Comparison of ENCODE assay signal across 20 cellular contexts in genomic region chr17:67026341-67026740, GRCh38. TPM values are rescaled to one million over a fixed set of nuclear protein-coding genes. Genes with fewer than 3 reads are reported as not detected.
"Had no signal": no experiment of that assay in that cellular context is flagged by ENCODE, and none has a peak within 500 bp of the region (broad histone marks: within the 10 kb centered on the region; RNA-seq: fewer than 3 reads in every experiment).

No MANE protein-coding gene starts in this region.

- H3K36me3 ChIP-seq: gastroesophageal sphincter, heart right ventricle, tibial artery, vagina had no signal

- DNase-seq: activated CD4-positive, alpha-beta T cell treated with anti-CD3 and anti-CD28 coated beads, Interleukin-2, amount 10 ng/mL, durations not matched to agents 7 days and 5 days; activated CD8-positive, alpha-beta T cell treated with anti-CD3 and anti-CD28 coated beads, Interleukin-2, amount 10 ng/mL, durations not matched to agents 7 days and 5 days; activated naive CD4-positive, alpha-beta T cell treated with anti-CD3 and anti-CD28 coated beads, Interleukin-2, amount 10 ng/mL, durations not matched to agents 7 days and 5 days; activated naive CD8-positive, alpha-beta T cell treated with anti-CD3 and anti-CD28 coated beads, Interleukin-2, amount 50 U/mL, for 24 hours; activated T-cell treated with anti-CD3 and anti-CD28 coated beads, Interleukin-2, amount 50 U/mL, for 4 hours; anterior cingulate cortex; effector CD4-positive, alpha-beta T cell; heart right ventricle; mesenchymal stem cell; nucleus accumbens; stimulated activated CD4-positive, alpha-beta T cell treated with anti-CD3 and anti-CD28 coated beads, Interleukin-2, amount 100 ng/mL, for 24 hours; stimulated activated naive CD4-positive, alpha-beta T cell treated with Interleukin-2 at 50 U/mL for 16 hours; tibial artery had no signal

- H3K4me1 Mint-ChIP-seq: activated CD4-positive, alpha-beta T cell treated with anti-CD3 and anti-CD28 coated beads, Interleukin-2, amount 10 ng/mL, durations not matched to agents 7 days and 5 days; activated naive CD4-positive, alpha-beta T cell treated with anti-CD3 and anti-CD28 coated beads, Interleukin-2, amount 10 ng/mL, durations not matched to agents 7 days and 5 days; activated naive CD8-positive, alpha-beta T cell treated with anti-CD3 and anti-CD28 coated beads, Interleukin-2, amount 50 U/mL, for 24 hours; nephron had no signal

- H3K27ac Mint-ChIP-seq: activated CD4-positive, alpha-beta T cell treated with anti-CD3 and anti-CD28 coated beads, Interleukin-2, amount 10 ng/mL, durations not matched to agents 7 days and 5 days; activated CD8-positive, alpha-beta T cell treated with anti-CD3 and anti-CD28 coated beads, Interleukin-2, amount 10 ng/mL, durations not matched to agents 7 days and 5 days; activated naive CD4-positive, alpha-beta T cell treated with anti-CD3 and anti-CD28 coated beads, Interleukin-2, amount 10 ng/mL, durations not matched to agents 7 days and 5 days; activated naive CD8-positive, alpha-beta T cell treated with anti-CD3 and anti-CD28 coated beads, Interleukin-2, amount 50 U/mL, for 24 hours; nephron; T-helper 1 cell treated with Interleukin-12 subunit alpha and Interleukin-12 subunit beta and Interleukin-4 antibody, amounts not matched to agents 30 μg/mL and 1 μg/mL, for 36 hours had no signal

- ATAC-seq: activated CD8-positive, alpha-beta T cell treated with anti-CD3 and anti-CD28 coated beads, Interleukin-2, amount 10 ng/mL, durations not matched to agents 7 days and 5 days; activated naive CD8-positive, alpha-beta T cell treated with anti-CD3 and anti-CD28 coated beads, Interleukin-2, amount 50 U/mL, for 24 hours; activated T-cell treated with anti-CD3 and anti-CD28 coated beads, Interleukin-2, amount 50 U/mL, for 4 hours; gastroesophageal sphincter had no signal

- H3K4me1 ChIP-seq: gastroesophageal sphincter, tibial artery, vagina had no signal

- H3K9me3 ChIP-seq: gastroesophageal sphincter, heart right ventricle, tibial artery, vagina had no signal

- H3K27me3 ChIP-seq: gastroesophageal sphincter, heart right ventricle, tibial artery, vagina had no signal

- H3K4me3 Mint-ChIP-seq: activated CD4-positive, alpha-beta T cell treated with anti-CD3 and anti-CD28 coated beads, Interleukin-2, amount 10 ng/mL, durations not matched to agents 7 days and 5 days; activated CD8-positive, alpha-beta T cell treated with anti-CD3 and anti-CD28 coated beads, Interleukin-2, amount 10 ng/mL, durations not matched to agents 7 days and 5 days; activated naive CD4-positive, alpha-beta T cell treated with anti-CD3 and anti-CD28 coated beads, Interleukin-2, amount 10 ng/mL, durations not matched to agents 7 days and 5 days; activated naive CD8-positive, alpha-beta T cell treated with anti-CD3 and anti-CD28 coated beads, Interleukin-2, amount 50 U/mL, for 24 hours; activated T-cell treated with anti-CD3 and anti-CD28 coated beads, Interleukin-2, amount 50 U/mL, for 4 hours; nephron; T-helper 1 cell treated with Interleukin-12 subunit alpha and Interleukin-12 subunit beta and Interleukin-4 antibody, amounts not matched to agents 30 μg/mL and 1 μg/mL, for 36 hours had no signal

- H3K27ac ChIP-seq: gastroesophageal sphincter, heart right ventricle, tibial artery, vagina had no signal

- H3K36me3 Mint-ChIP-seq: activated naive CD4-positive, alpha-beta T cell treated with anti-CD3 and anti-CD28 coated beads, Interleukin-2, amount 10 ng/mL, durations not matched to agents 7 days and 5 days had no signal

- H3K9me3 Mint-ChIP-seq: activated CD4-positive, alpha-beta T cell treated with anti-CD3 and anti-CD28 coated beads, Interleukin-2, amount 10 ng/mL, durations not matched to agents 7 days and 5 days; activated naive CD4-positive, alpha-beta T cell treated with anti-CD3 and anti-CD28 coated beads, Interleukin-2, amount 10 ng/mL, durations not matched to agents 7 days and 5 days; activated naive CD8-positive, alpha-beta T cell treated with anti-CD3 and anti-CD28 coated beads, Interleukin-2, amount 50 U/mL, for 24 hours; activated T-cell treated with anti-CD3 and anti-CD28 coated beads, Interleukin-2, amount 50 U/mL, for 4 hours; nephron; T-helper 1 cell treated with Interleukin-12 subunit alpha and Interleukin-12 subunit beta and Interleukin-4 antibody, amounts not matched to agents 30 μg/mL and 1 μg/mL, for 36 hours had no signal

- H3K4me3 ChIP-seq: gastroesophageal sphincter, heart right ventricle, tibial artery, vagina had no signal

- H3K27me3 Mint-ChIP-seq: activated CD4-positive, alpha-beta T cell treated with anti-CD3 and anti-CD28 coated beads, Interleukin-2, amount 10 ng/mL, durations not matched to agents 7 days and 5 days; activated naive CD8-positive, alpha-beta T cell treated with anti-CD3 and anti-CD28 coated beads, Interleukin-2, amount 50 U/mL, for 24 hours had no signal

RNA-seq across cellular contexts. Expression of gene CACNG1, which starts 18.0 kb away (rescaled TPM):
- total RNA-seq: activated CD4-positive, alpha-beta T cell treated with anti-CD3 and anti-CD28 coated beads, Interleukin-2, amount 10 ng/mL, durations not matched to agents 7 days and 5 days; activated CD8-positive, alpha-beta T cell treated with anti-CD3 and anti-CD28 coated beads, Interleukin-2, amount 10 ng/mL, durations not matched to agents 7 days and 5 days; activated T-cell treated with anti-CD3 and anti-CD28 coated beads, Interleukin-2, amount 50 U/mL, for 4 hours; gastroesophageal sphincter; liver; subcutaneous adipose tissue; vagina had no signal
- polyA plus RNA-seq: esophagus, heart right ventricle, liver had no signal
